In genomic region chr11:13944016-13944415, GRCh38 we compare ENCODE assay signal across 22 cellular contexts.
"Had no signal": no experiment of that assay in that cellular context is flagged by ENCODE, and none has a peak within 500 bp of the region (broad histone marks: within the 10 kb centered on the region; RNA-seq: fewer than 3 reads in every experiment).

No MANE protein-coding gene starts in this region.

- H3K4me1 ChIP-seq: gastrocnemius medialis, prostate gland, right atrium auricular region, testis, tibial artery had no signal

- H3K36me3 ChIP-seq: esophagus muscularis mucosa, gastrocnemius medialis, prostate gland, right atrium auricular region, tibial artery had no signal

- H3K4me3 ChIP-seq: dorsolateral prefrontal cortex, esophagus muscularis mucosa, gastrocnemius medialis, prostate gland, right atrium auricular region, smooth muscle cell, testis, tibial artery had no signal

- FAIRE-seq: colon, kidney had no signal

- DNase-seq: dorsolateral prefrontal cortex; effector CD4-positive, alpha-beta T cell; gastrocnemius medialis; kidney; mesendoderm; naive thymus-derived CD4-positive, alpha-beta T cell; stimulated activated CD4-positive, alpha-beta T cell treated with anti-CD3 and anti-CD28 coated beads, Interleukin-12 subunit alpha, Interleukin-12 subunit beta, amount 100 ng/mL, for 4 hours; stimulated activated CD4-positive, alpha-beta T cell treated with anti-CD3 and anti-CD28 coated beads, Interleukin-1b, Interleukin-23, amount 100 ng/mL, for 48 hours; stimulated activated CD4-positive, alpha-beta T cell treated with anti-CD3 and anti-CD28 coated beads, Interleukin-4, amount 100 ng/mL, for 1 hour; stimulated activated CD8-positive, alpha-beta memory T cell treated with anti-CD3 and anti-CD28 coated beads, Interleukin-4, amount 100 ng/mL, for 48 hours; stimulated activated naive CD4-positive, alpha-beta T cell treated with Interleukin-2 at 50 U/mL for 16 hours; testis; tibial artery had no signal

- H3K36me3 Mint-ChIP-seq: type B pancreatic cell had no signal

- H3K27ac Mint-ChIP-seq: type B pancreatic cell had no signal

- H3K27ac ChIP-seq: dorsolateral prefrontal cortex, epithelial cell of prostate, esophagus muscularis mucosa, gastrocnemius medialis, prostate gland, right atrium auricular region, testis, tibial artery had no signal

- ATAC-seq: gastrocnemius medialis; left lobe of liver; naive thymus-derived CD4-positive, alpha-beta T cell had no signal

- H3K27me3 ChIP-seq: esophagus muscularis mucosa, gastrocnemius medialis, right atrium auricular region, testis had no signal

- H3K9me3 Mint-ChIP-seq: nephron, type B pancreatic cell had no signal

- H3K9me3 ChIP-seq: esophagus muscularis mucosa, gastrocnemius medialis, prostate gland, right atrium auricular region, testis, tibial artery had no signal

- H3K4me3 Mint-ChIP-seq: type B pancreatic cell had no signal
